In genomic region chr19:2949939-2950285, GRCh38 we compare ENCODE assay signal across 8 cellular contexts. TPM values are rescaled to one million over a fixed set of nuclear protein-coding genes. Genes with fewer than 3 reads are reported as not detected.
DNase-seq lines count a peak whose midpoint lies in the region; ATAC-seq and FAIRE-seq lines count a peak whose summit lies in the region.

No MANE protein-coding gene starts in this region.

- no peaks in the 10 kb centered on the region for H3K4me1 ChIP-seq in iPS DF 6.9 (ENCODE audit: control insufficient read depth, insufficient read depth, low read length)

- H3K9me3 ChIP-seq in iPS DF 6.9 (ENCODE audit: control insufficient read depth, insufficient read depth, low read length), result no peaks in the 10 kb centered on the region

- no peaks in the 10 kb centered on the region for H3K9me3 Mint-ChIP-seq in activated CD8-positive, alpha-beta memory T cell treated with anti-CD3 and anti-CD28 coated beads, Interleukin-2, amount 10 ng/mL, durations not matched to agents 7 days and 5 days (ENCODE audit: low read depth)
- H3K9me3 Mint-ChIP-seq in activated naive CD8-positive, alpha-beta T cell treated with anti-CD3 and anti-CD28 coated beads, Interleukin-2, amount 50 U/mL, for 24 hours, result no peaks in the 10 kb centered on the region

- H3K27ac Mint-ChIP-seq in activated CD8-positive, alpha-beta memory T cell treated with anti-CD3 and anti-CD28 coated beads, Interleukin-2, amount 10 ng/mL, durations not matched to agents 7 days and 5 days, result peak overlapping the region; percentile 97
- peak overlapping the region; percentile 94 for H3K27ac Mint-ChIP-seq in activated naive CD8-positive, alpha-beta T cell treated with anti-CD3 and anti-CD28 coated beads, Interleukin-2, amount 50 U/mL, for 24 hours

- H3K27ac ChIP-seq in iPS DF 6.9 (ENCODE audit: low read length), result no peak overlapping the region
- H3K27ac ChIP-seq in skin epidermis, result peak overlapping the region; percentile 76 to 98 (median 95)

- H3K4me1 Mint-ChIP-seq in activated CD8-positive, alpha-beta memory T cell treated with anti-CD3 and anti-CD28 coated beads, Interleukin-2, amount 10 ng/mL, durations not matched to agents 7 days and 5 days, result peaks cover 43% of the 10 kb centered on the region
- H3K4me1 Mint-ChIP-seq in activated naive CD8-positive, alpha-beta T cell treated with anti-CD3 and anti-CD28 coated beads, Interleukin-2, amount 50 U/mL, for 24 hours, result peaks cover 31% of the 10 kb centered on the region

- peak overlapping the region; percentile 94 for H3K4me3 Mint-ChIP-seq in activated CD8-positive, alpha-beta memory T cell treated with anti-CD3 and anti-CD28 coated beads, Interleukin-2, amount 10 ng/mL, durations not matched to agents 7 days and 5 days
- peak overlapping the region; percentile 93 for H3K4me3 Mint-ChIP-seq in activated naive CD8-positive, alpha-beta T cell treated with anti-CD3 and anti-CD28 coated beads, Interleukin-2, amount 50 U/mL, for 24 hours

- H3K4me3 ChIP-seq in iPS DF 6.9 (ENCODE audit: low read length), result peak overlapping the region; percentile 95; the same call in 1 of the 2 replicates
- H3K4me3 ChIP-seq in skin epidermis, result peak overlapping the region; percentile 71 to 92 (median 81)

- CTCF ChIA-PET in activated CD8-positive, alpha-beta memory T cell treated with anti-CD3 and anti-CD28 coated beads, Interleukin-2, amount 10 ng/mL, durations not matched to agents 7 days and 5 days (lab: Charles Lee), result interaction anchor here (0.7 to 6.2 kb wide), 38 partner anchors 8 to 1317 kb away, joined by 3 to 83 read pairs (median 5); partner anchors contain the start of genes GNA11, SGTA, TLE6 and ZNF554

- no peak for FAIRE-seq in frontal cortex (lab: Jason Lieb, UNC)

- H3K36me3 Mint-ChIP-seq in activated CD8-positive, alpha-beta memory T cell treated with anti-CD3 and anti-CD28 coated beads, Interleukin-2, amount 10 ng/mL, durations not matched to agents 7 days and 5 days, result peaks cover 12% of the 10 kb centered on the region
- H3K36me3 Mint-ChIP-seq in activated naive CD8-positive, alpha-beta T cell treated with anti-CD3 and anti-CD28 coated beads, Interleukin-2, amount 50 U/mL, for 24 hours (ENCODE audit: low read depth), result peaks cover 7% of the 10 kb centered on the region

- no peak for DNase-seq in activated CD8-positive, alpha-beta memory T cell treated with anti-CD3 and anti-CD28 coated beads, Interleukin-2, amount 10 ng/mL, durations not matched to agents 7 days and 5 days
- DNase-seq in activated CD8-positive, alpha-beta memory T cell treated with anti-CD3 and anti-CD28 coated beads, Interleukin-2, amount 50 U/mL, for 48 hours, result no peak
- peak; percentile 91 for DNase-seq in KBM-7
- DNase-seq in activated naive CD8-positive, alpha-beta T cell treated with anti-CD3 and anti-CD28 coated beads, Interleukin-2, amount 50 U/mL, for 24 hours, result peak; percentile 15
- DNase-seq in iPS DF 6.9 (ENCODE audit: low read depth, low spot score), result no peak
- DNase-seq in frontal cortex (ENCODE audit: low spot score in 2 of 2), result no peak

- no peak for ATAC-seq in activated CD8-positive, alpha-beta memory T cell treated with anti-CD3 and anti-CD28 coated beads, Interleukin-2, amount 10 ng/mL, durations not matched to agents 7 days and 5 days
- peak; percentile 2 for ATAC-seq in activated naive CD8-positive, alpha-beta T cell treated with anti-CD3 and anti-CD28 coated beads, Interleukin-2, amount 50 U/mL, for 24 hours
- ATAC-seq in HG03280 (IDR thresholded peaks at IDR 0.05; ENCODE audit: unreplicated experiment), result no peak

- no peaks in the 10 kb centered on the region for H3K27me3 Mint-ChIP-seq in activated CD8-positive, alpha-beta memory T cell treated with anti-CD3 and anti-CD28 coated beads, Interleukin-2, amount 10 ng/mL, durations not matched to agents 7 days and 5 days
- H3K27me3 Mint-ChIP-seq in activated naive CD8-positive, alpha-beta T cell treated with anti-CD3 and anti-CD28 coated beads, Interleukin-2, amount 50 U/mL, for 24 hours, result no peaks in the 10 kb centered on the region

- WGBS in iPS DF 6.9 (ENCODE audit: insufficient coverage, insufficient read length), result no CpG with 5 or more reads among the region's 11 CpGs

- in situ Hi-C loops in KBM-7 (cut with MboI; ENCODE audit: low pct_unique_long_range_greater_than_20kb, low sequenced_read_pairs), result no loop called here

- H3K27me3 ChIP-seq in iPS DF 6.9 (ENCODE audit: control insufficient read depth, insufficient read depth, low read length), result no peaks in the 10 kb centered on the region

- no peaks in the 10 kb centered on the region for H3K36me3 ChIP-seq in iPS DF 6.9 (ENCODE audit: control insufficient read depth, insufficient read depth, low read length)

RNA-seq across cellular contexts. Expression of gene ZNF77, which starts 5.1 kb away (rescaled TPM):
- 1 to 10 TPM; 4.1 to 4.9 TPM for total RNA-seq in activated CD8-positive, alpha-beta memory T cell treated with anti-CD3 and anti-CD28 coated beads, Interleukin-2, amount 10 ng/mL, durations not matched to agents 7 days and 5 days
- 6.9 TPM for total RNA-seq in frontal cortex

RNA-seq across cellular contexts. Expression of gene TLE6, which starts 27.5 kb away (rescaled TPM):
- total RNA-seq in activated CD8-positive, alpha-beta memory T cell treated with anti-CD3 and anti-CD28 coated beads, Interleukin-2, amount 10 ng/mL, durations not matched to agents 7 days and 5 days, result 1 to 10 TPM; 1.9 to 3.2 TPM
- 0.82 TPM for total RNA-seq in frontal cortex

RNA-seq across cellular contexts. Expression of gene ZNF57, which starts 49.2 kb away (rescaled TPM):
- total RNA-seq in activated CD8-positive, alpha-beta memory T cell treated with anti-CD3 and anti-CD28 coated beads, Interleukin-2, amount 10 ng/mL, durations not matched to agents 7 days and 5 days, result 1 to 10 TPM; 4.5 to 4.6 TPM
- 4.1 TPM for total RNA-seq in frontal cortex

Comparison
In these comparisons a context has a peak if more than half of its experiments do, and no peak if none do; other contexts are left out.
1. DNase-seq: peak in KBM-7 (single experiment) and activated naive CD8-positive, alpha-beta T cell treated with anti-CD3 and anti-CD28 coated beads, Interleukin-2, amount 50 U/mL, for 24 hours (single experiment); none in activated CD8-positive, alpha-beta memory T cell treated with anti-CD3 and anti-CD28 coated beads, Interleukin-2, amount 10 ng/mL, durations not matched to agents 7 days and 5 days (single experiment), activated CD8-positive, alpha-beta memory T cell treated with anti-CD3 and anti-CD28 coated beads, Interleukin-2, amount 50 U/mL, for 48 hours (single experiment), iPS DF 6.9 (single experiment) and frontal cortex (0 of 2).